Comparison of ENCODE assay signal across 1 cellular context in the genomic region with DNA sequence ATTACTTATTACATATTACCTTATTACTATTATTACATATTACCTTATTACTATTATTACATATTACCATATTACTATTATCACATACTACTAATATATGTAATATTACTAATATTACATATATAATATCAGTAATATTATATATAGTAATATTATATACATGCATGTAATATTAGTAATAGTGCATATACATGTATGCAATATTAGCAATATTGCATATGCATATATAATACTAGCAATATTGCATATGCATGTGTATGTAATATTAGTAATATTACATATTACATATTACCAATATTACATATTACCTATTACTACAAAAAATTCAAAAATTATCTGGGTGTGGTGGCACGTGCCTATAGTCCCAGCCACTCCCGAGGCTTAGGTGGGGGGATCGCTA.
A peak's percentile ranks its signal among the peaks of the same experiment; 100 is the strongest.
TF ChIP-seq lines count a peak whose summit lies in the region.

No MANE protein-coding gene starts in this region.

TF ChIP-seq in K562, 482 proteins besides CTCF, POLR2A, EP300 and RAD21:
- TF ChIP-seq, protein P1, sequence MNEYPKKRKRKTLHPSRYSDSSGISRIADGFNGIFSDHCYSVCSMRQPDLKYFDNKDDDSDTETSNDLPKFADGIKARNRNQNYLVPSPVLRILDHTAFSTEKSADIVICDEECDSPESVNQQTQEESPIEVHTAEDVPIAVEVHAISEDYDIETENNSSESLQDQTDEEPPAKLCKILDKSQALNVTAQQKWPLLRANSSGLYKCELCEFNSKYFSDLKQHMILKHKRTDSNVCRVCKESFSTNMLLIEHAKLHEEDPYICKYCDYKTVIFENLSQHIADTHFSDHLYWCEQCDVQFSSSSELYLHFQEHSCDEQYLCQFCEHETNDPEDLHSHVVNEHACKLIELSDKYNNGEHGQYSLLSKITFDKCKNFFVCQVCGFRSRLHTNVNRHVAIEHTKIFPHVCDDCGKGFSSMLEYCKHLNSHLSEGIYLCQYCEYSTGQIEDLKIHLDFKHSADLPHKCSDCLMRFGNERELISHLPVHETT (CRISPR knock-in tag; conservative IDR thresholded peaks at IDR 0.05 in 1 of 2, IDR thresholded peaks at IDR 0.05 in 1 of 2), result peak in 1 of 2 experiments; percentile 45; a peak in 1 of 4 replicates
- TF ChIP-seq, protein P2, sequence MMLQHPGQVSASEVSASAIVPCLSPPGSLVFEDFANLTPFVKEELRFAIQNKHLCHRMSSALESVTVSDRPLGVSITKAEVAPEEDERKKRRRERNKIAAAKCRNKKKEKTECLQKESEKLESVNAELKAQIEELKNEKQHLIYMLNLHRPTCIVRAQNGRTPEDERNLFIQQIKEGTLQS (IDR thresholded peaks at IDR 0.05), result peak; percentile 26; the same call in 1 of the 2 replicates
- TF ChIP-seq, protein P2 (CRISPR knock-in tag; conservative IDR thresholded peaks at IDR 0.05), result no peak
- no peak for TF ChIP-seq NELFE (IDR thresholded peaks at IDR 0.05; ENCODE audit: insufficient read depth, insufficient read length)
- TF ChIP-seq, protein P3, sequence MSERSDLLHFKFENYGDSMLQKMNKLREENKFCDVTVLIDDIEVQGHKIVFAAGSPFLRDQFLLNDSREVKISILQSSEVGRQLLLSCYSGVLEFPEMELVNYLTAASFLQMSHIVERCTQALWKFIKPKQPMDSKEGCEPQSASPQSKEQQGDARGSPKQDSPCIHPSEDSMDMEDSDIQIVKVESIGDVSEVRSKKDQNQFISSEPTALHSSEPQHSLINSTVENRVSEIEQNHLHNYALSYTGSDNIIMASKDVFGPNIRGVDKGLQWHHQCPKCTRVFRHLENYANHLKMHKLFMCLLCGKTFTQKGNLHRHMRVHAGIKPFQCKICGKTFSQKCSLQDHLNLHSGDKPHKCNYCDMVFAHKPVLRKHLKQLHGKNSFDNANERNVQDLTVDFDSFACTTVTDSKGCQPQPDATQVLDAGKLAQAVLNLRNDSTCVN (CRISPR knock-in tag; IDR thresholded peaks at IDR 0.05), result no peak
- no peak for TF ChIP-seq ESRRA (IDR thresholded peaks at IDR 0.05; ENCODE audit: borderline replicate concordance, low read depth)
- no peak for TF ChIP-seq CSDE1 (IDR thresholded peaks at IDR 0.05)
- TF ChIP-seq NCOA2 (IDR thresholded peaks at IDR 0.05; ENCODE audit: partially characterized antibody in 2 of 2), result peak in 1 of 2 experiments; percentile 99
- TF ChIP-seq PHF21A (IDR thresholded peaks at IDR 0.05; ENCODE audit: borderline replicate concordance, low read depth), result 0 out of 2 replicates have a peak, but pooled peaks have one; percentile 14
- TF ChIP-seq NFIX (CRISPR knock-in tag; IDR thresholded peaks at IDR 0.05; ENCODE audit: low read depth), result no peak
- no peak for TF ChIP-seq FOXJ3 (CRISPR knock-in tag; IDR thresholded peaks at IDR 0.05)
- TF ChIP-seq NUFIP1 (IDR thresholded peaks at IDR 0.05; ENCODE audit: partially characterized antibody), result peak; percentile 30
- no peak for TF ChIP-seq CBX5 (IDR thresholded peaks at IDR 0.05; ENCODE audit: borderline replicate concordance, low read depth)
- no peak for TF ChIP-seq ETV5 (CRISPR knock-in tag; IDR thresholded peaks at IDR 0.05; ENCODE audit: low read depth)
- no peak for TF ChIP-seq SIN3A (IDR thresholded peaks at IDR 0.05; ENCODE audit: borderline replicate concordance in 2 of 2, control insufficient read depth in 1 of 2, low read depth in 2 of 2, low read length in 2 of 2)
- TF ChIP-seq SP2 (IDR thresholded peaks at IDR 0.05; ENCODE audit: extremely low read depth, low read depth, low read length, poor library complexity, severe bottlenecking), result no peak
